ENCODE assay signal across 17 cellular contexts in the genomic region with DNA sequence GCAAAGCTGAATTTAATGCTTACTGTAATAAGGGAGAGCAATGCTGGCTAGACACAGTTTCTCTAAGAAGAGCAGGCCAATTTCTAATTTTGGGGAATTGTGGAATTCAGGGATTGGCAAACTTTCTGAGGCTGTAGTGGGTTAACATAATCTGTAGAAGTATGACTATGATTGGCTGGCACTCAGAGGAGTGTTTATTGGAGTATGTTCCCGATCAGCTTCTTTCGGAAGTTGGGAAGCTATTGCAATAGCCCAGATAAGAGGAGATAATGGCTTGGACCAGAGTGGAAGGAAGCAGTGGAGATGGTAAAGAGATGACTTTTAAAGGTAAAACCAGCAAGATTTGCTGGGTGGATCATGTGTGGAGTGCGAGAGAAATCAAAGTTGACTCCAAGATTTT. TPM values are rescaled to one million over a fixed set of nuclear protein-coding genes. Genes with fewer than 3 reads are reported as not detected.
DNase-seq lines count a peak whose midpoint lies in the region; ATAC-seq, FAIRE-seq and TF ChIP-seq lines count a peak whose summit lies in the region.
"Had no signal": no experiment of that assay in that cellular context is flagged by ENCODE, and none has a peak within 500 bp of the region (broad histone marks: within the 10 kb centered on the region; RNA-seq: fewer than 3 reads in every experiment).

No MANE protein-coding gene starts in this region.

- TF ChIP-seq POLR2A in right lobe of liver (IDR thresholded peaks at IDR 0.05) (no peak), HepG2 (IDR thresholded peaks at IDR 0.05; ENCODE audit: insufficient read depth in 1 of 2, low read depth in 2 of 2, low read length in 2 of 2) (no peak)

- WGBS in right lobe of liver (ENCODE audit: insufficient coverage, low coverage, low lambda C conversion rate, missing lambda C conversion rate), result 49% methylated on average over 3 of the region's 3 CpGs
- 98% methylated on average over 3 of the region's 3 CpGs for WGBS in HepG2 (ENCODE audit: low lambda C conversion rate)

- TF ChIP-seq RAD21 in HepG2 (CRISPR knock-in tag; IDR thresholded peaks at IDR 0.05), result no peak

- CTCF ChIA-PET in HepG2 (lab: Yijun Ruan, JAX; ENCODE audit: low intra/inter-chr PET ratio, low total read pairs), result no interaction called here

- H3K9ac ChIP-seq in HepG2 (ENCODE audit: insufficient read depth, low read depth, low read length), result no peak overlapping the region

- TF ChIP-seq CTCF in right lobe of liver (IDR thresholded peaks at IDR 0.05), result no peak
- no peak for TF ChIP-seq CTCF in HepG2 (CRISPR knock-in tag; IDR thresholded peaks at IDR 0.05)
- no peak for TF ChIP-seq CTCF in fibroblast of the aortic adventitia (IDR thresholded peaks at IDR 0.05; ENCODE audit: insufficient read depth, low read length)
- TF ChIP-seq CTCF in upper lobe of right lung (IDR thresholded peaks at IDR 0.05), result no peak

- peaks cover 0 to 18% (median 6%) of the 10 kb centered on the region in 4 donors for H3K4me1 ChIP-seq in right lobe of liver
- H3K4me1 ChIP-seq in HepG2 (ENCODE audit: insufficient read depth, low read length), result peaks cover 27% of the 10 kb centered on the region
- peaks cover 81% of the 10 kb centered on the region for H3K4me1 ChIP-seq in upper lobe of right lung

- H3K4me3 ChIP-seq in right lobe of liver, result no peak overlapping the region
- no peak overlapping the region for H3K4me3 ChIP-seq in HepG2 (replicated peaks in 1 of 3; ENCODE audit: insufficient read depth in 1 of 3, low read depth in 2 of 3, low read length in 3 of 3)
- no peak overlapping the region for H3K4me3 ChIP-seq in fibroblast of the aortic adventitia (ENCODE audit: low read depth, low read length)
- H3K4me3 ChIP-seq in upper lobe of right lung, result no peak overlapping the region
- H3K4me3 ChIP-seq: SJCRH30 had no signal

- POLR2A ChIA-PET in HepG2 (lab: Yijun Ruan, JAX), result no interaction called here

- ATAC-seq in right lobe of liver (peak; percentile 36 to 58 (median 48)), HepG2 (no peak), upper lobe of right lung (peak; percentile 25), GM18511 (IDR thresholded peaks at IDR 0.05; ENCODE audit: unreplicated experiment) (no peak)

- BruUV-seq in HepG2 (replicated peaks; lab: Mats Ljungman, UMichigan), result no TSS peak

- TF ChIP-seq EP300 in HepG2 (IDR thresholded peaks at IDR 0.05; ENCODE audit: low read depth in 2 of 2, low read length in 2 of 2), result no peak
- no peak for TF ChIP-seq EP300 in HepG2 (CRISPR knock-in tag; IDR thresholded peaks at IDR 0.05; ENCODE audit: borderline replicate concordance)

- DNase-seq in right lobe of liver, result no peak
- DNase-seq in HepG2 (ENCODE audit: low spot score), result no peak
- peak; percentile 37 for DNase-seq in amniotic epithelial cell (ENCODE audit: low read depth)
- peak; percentile 91 for DNase-seq in fibroblast of the aortic adventitia (ENCODE audit: low read depth)
- DNase-seq in upper lobe of right lung, result no peak
- no peak for DNase-seq in NCI-H2081 (lab: John Stamatoyannopoulos, UW)
- DNase-seq in GDM1 (lab: John Stamatoyannopoulos, UW), result no peak
- DNase-seq: EL, NCI-H1417, NCI-H187 treated with DMSO at 0.1 percent for 48 hours, NCI-H446, RPMI8226, SJCRH30 had no signal

- H3K9me3 ChIP-seq in right lobe of liver, result no peaks in the 10 kb centered on the region
- no peaks in the 10 kb centered on the region for H3K9me3 ChIP-seq in HepG2 (ENCODE audit: low read length)
- no peaks in the 10 kb centered on the region for H3K9me3 ChIP-seq in upper lobe of right lung
- H3K9me3 ChIP-seq: SJCRH30 had no signal

- in situ Hi-C loops in HepG2 (cut with HindIII; ENCODE audit: extremely low pct_ligation_motif_present, low pct_unique_long_range_greater_than_20kb), result no loop called here

- H3K27me3 ChIP-seq in right lobe of liver (no peaks in the 10 kb centered on the region), HepG2 (ENCODE audit: control insufficient read depth in 1 of 2, insufficient read depth in 2 of 2, low read length in 2 of 2) (no peaks in the 10 kb centered on the region), upper lobe of right lung (no peaks in the 10 kb centered on the region)
- H3K27me3 ChIP-seq: SJCRH30 had no signal

- FAIRE-seq in HepG2 (lab: Jason Lieb, UNC), result no peak
- FAIRE-seq: GM19239, H54 had no signal

- no peak overlapping the region for H3K4me2 ChIP-seq in HepG2 (ENCODE audit: low read depth, low read length)

- H4K20me1 ChIP-seq in HepG2 (ENCODE audit: insufficient read depth, low read length), result peaks cover 4% of the 10 kb centered on the region

- intact Hi-C loops in right lobe of liver (cut with DNase I), result no loop called here
- intact Hi-C loops in HepG2 (cut with micrococcal nuclease; ENCODE audit: unreplicated experiment), result no loop called here
- intact Hi-C loops in upper lobe of right lung (cut with DNase I), result no loop called here

- no peaks in the 10 kb centered on the region for H3K36me3 ChIP-seq in right lobe of liver
- no peaks in the 10 kb centered on the region for H3K36me3 ChIP-seq in HepG2 (replicated peaks in 1 of 2; ENCODE audit: control insufficient read depth in 1 of 2, insufficient read depth in 2 of 2, low read length in 2 of 2)
- H3K36me3 ChIP-seq in upper lobe of right lung, result no peaks in the 10 kb centered on the region
- H3K36me3 ChIP-seq: SJCRH30 had no signal

- no peak overlapping the region for H2AFZ ChIP-seq in HepG2 (ENCODE audit: low read length)

- peaks cover 64% of the 10 kb centered on the region for H3K79me2 ChIP-seq in HepG2 (ENCODE audit: insufficient read depth, low read length)

- H3K27ac ChIP-seq in right lobe of liver (no peak overlapping the region), HepG2 (ENCODE audit: extremely low read length, insufficient read depth, low read length) (no peak overlapping the region), upper lobe of right lung (no peak overlapping the region)
- H3K27ac ChIP-seq: C4-2B, SJCRH30 had no signal

TF ChIP-seq in HepG2, 621 proteins besides CTCF, POLR2A, EP300 and RAD21:
- TF ChIP-seq MED13 (CRISPR knock-in tag; IDR thresholded peaks at IDR 0.05) (no peak), ZNF674 (CRISPR knock-in tag; IDR thresholded peaks at IDR 0.05; ENCODE audit: low read depth) (no peak), ZNF660 (CRISPR knock-in tag; IDR thresholded peaks at IDR 0.05; ENCODE audit: borderline replicate concordance, low read depth) (no peak), ZNF75D (CRISPR knock-in tag; IDR thresholded peaks at IDR 0.05; ENCODE audit: borderline replicate concordance) (no peak), PLRG1 (conservative IDR thresholded peaks at IDR 0.05) (no peak), SALL2 (CRISPR knock-in tag; IDR thresholded peaks at IDR 0.05) (no peak), RAD51 (IDR thresholded peaks at IDR 0.05; ENCODE audit: borderline replicate concordance) (no peak)
- TF ChIP-seq, protein P1, sequence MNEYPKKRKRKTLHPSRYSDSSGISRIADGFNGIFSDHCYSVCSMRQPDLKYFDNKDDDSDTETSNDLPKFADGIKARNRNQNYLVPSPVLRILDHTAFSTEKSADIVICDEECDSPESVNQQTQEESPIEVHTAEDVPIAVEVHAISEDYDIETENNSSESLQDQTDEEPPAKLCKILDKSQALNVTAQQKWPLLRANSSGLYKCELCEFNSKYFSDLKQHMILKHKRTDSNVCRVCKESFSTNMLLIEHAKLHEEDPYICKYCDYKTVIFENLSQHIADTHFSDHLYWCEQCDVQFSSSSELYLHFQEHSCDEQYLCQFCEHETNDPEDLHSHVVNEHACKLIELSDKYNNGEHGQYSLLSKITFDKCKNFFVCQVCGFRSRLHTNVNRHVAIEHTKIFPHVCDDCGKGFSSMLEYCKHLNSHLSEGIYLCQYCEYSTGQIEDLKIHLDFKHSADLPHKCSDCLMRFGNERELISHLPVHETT (CRISPR knock-in tag; conservative IDR thresholded peaks at IDR 0.05), result no peak

RNA-seq across cellular contexts. Expression of gene TMOD3, which starts 19.4 kb away (rescaled TPM):
- 10 to 100 TPM; 15.0 to 32.2 (median 20.6) TPM for total RNA-seq in right lobe of liver
- 23.2 and 33.7 TPM in 2 replicates for total RNA-seq in HepG2 (2016; rRNA removed; fragmentation: Illumina TruSeq; extraction: Trizol)
- total RNA-seq in HepG2 (2016; cell fraction: cytosol; rRNA removed; fragmentation: Illumina TruSeq; extraction: Trizol; ENCODE audit: low read depth), result 9.8 and 10.8 TPM in 2 replicates
- total RNA-seq in HepG2 (2016; cell fraction: insoluble cytoplasmic fraction; rRNA removed; fragmentation: Illumina TruSeq; extraction: Trizol), result 19.6 and 30.3 TPM in 2 replicates
- 7.2 and 9.7 TPM in 2 replicates for total RNA-seq in HepG2 (2016; cell fraction: membrane; rRNA removed; fragmentation: Illumina TruSeq; extraction: Trizol)
- total RNA-seq in HepG2 (2016; cell fraction: nucleus; rRNA removed; fragmentation: Illumina TruSeq; extraction: Trizol), result 13.6 and 14.7 TPM in 2 replicates
- 5.0 and 5.1 TPM in 2 replicates for polyA plus RNA-seq in HepG2 (2011; rRNA removed)
- polyA plus RNA-seq in HepG2 (2011; cell fraction: cytosol; rRNA removed), result 2.2 and 4.2 TPM in 2 replicates
- polyA plus RNA-seq in HepG2 (2011; cell fraction: nucleus; rRNA removed), result 1.7 and 2.5 TPM in 2 replicates
- polyA plus RNA-seq in HepG2 (2012), result 7.1 and 8.4 TPM in 2 replicates
- 0.60 and 0.76 TPM in 2 replicates for polyA plus RNA-seq in HepG2 (2016; cell fraction: cytosol; fragmentation: Illumina TruSeq; extraction: Trizol; ENCODE audit: low read depth)
- polyA plus RNA-seq in HepG2 (2016; cell fraction: insoluble cytoplasmic fraction; fragmentation: Illumina TruSeq; extraction: Trizol; ENCODE audit: low read depth), result 23.4 and 23.6 TPM in 2 replicates
- 2.7 and 2.8 TPM in 2 replicates for polyA plus RNA-seq in HepG2 (2016; cell fraction: membrane; fragmentation: Illumina TruSeq; extraction: Trizol; ENCODE audit: low read depth)
- 8.8 and 9.6 TPM in 2 replicates for polyA plus RNA-seq in HepG2 (2016; cell fraction: nucleus; fragmentation: Illumina TruSeq; extraction: Trizol; ENCODE audit: insufficient read depth, low read depth)
- polyA minus RNA-seq in HepG2 (2011; rRNA and poly(A)+ RNA removed; ENCODE audit: low replicate concordance), result 5.3 and 23.0 TPM in 2 replicates
- polyA minus RNA-seq in HepG2 (2011; cell fraction: cytosol; rRNA and poly(A)+ RNA removed), result 7.6 and 9.3 TPM in 2 replicates
- 14.5 and 15.8 TPM in 2 replicates for polyA minus RNA-seq in HepG2 (2011; cell fraction: nucleus; rRNA and poly(A)+ RNA removed)
- total RNA-seq in fibroblast of the aortic adventitia (ENCODE audit: low replicate concordance), result 21.3 and 53.0 TPM in 2 replicates
- 78.4 TPM for total RNA-seq in upper lobe of right lung

Comparison
In these comparisons a context has a peak if more than half of its experiments do, and no peak if none do; other contexts are left out.
1. ATAC-seq: peak in right lobe of liver (4 of 4) and upper lobe of right lung (single experiment); none in HepG2 (single experiment) and GM18511 (single experiment).
2. DNase-seq: peak in amniotic epithelial cell (single experiment) and fibroblast of the aortic adventitia (single experiment); none in right lobe of liver (0 of 3), HepG2 (single experiment), upper lobe of right lung (single experiment), NCI-H2081 (0 of 2) and GDM1 (single experiment).